Comparison of ENCODE assay signal across 21 cellular contexts in genomic region chr2:222840060-222840802, GRCh38.
"Had no signal": no experiment of that assay in that cellular context is flagged by ENCODE, and none has a peak within 500 bp of the region (broad histone marks: within the 10 kb centered on the region; RNA-seq: fewer than 3 reads in every experiment).

No MANE protein-coding gene starts in this region.

- H3K36me3 ChIP-seq: colonic mucosa, esophagus muscularis mucosa, gastroesophageal sphincter, upper lobe of right lung had no signal

- H3K27ac ChIP-seq: colonic mucosa, dorsolateral prefrontal cortex, esophagus muscularis mucosa, gastroesophageal sphincter, upper lobe of right lung had no signal

- ATAC-seq: activated CD8-positive, alpha-beta memory T cell treated with anti-CD3 and anti-CD28 coated beads, Interleukin-2, amount 10 ng/mL, durations not matched to agents 7 days and 5 days; effector memory CD8-positive, alpha-beta T cell; gastroesophageal sphincter; left cardiac atrium; natural killer cell; upper lobe of right lung had no signal

- H3K4me1 ChIP-seq: gastroesophageal sphincter had no signal

- H3K4me1 Mint-ChIP-seq: activated B cell treated with CpG ODN at 0.5 μM for 24 hours, natural killer cell had no signal

- H3K9me3 Mint-ChIP-seq: activated B cell treated with CpG ODN at 0.5 μM for 24 hours; activated CD4-positive, alpha-beta memory T cell treated with anti-CD3 and anti-CD28 coated beads for 36 hours; activated naive CD4-positive, alpha-beta T cell treated with anti-CD3 and anti-CD28 coated beads, Interleukin-2, amount 50 U/mL, for 24 hours; effector memory CD8-positive, alpha-beta T cell; natural killer cell; T-helper 1 cell treated with Interleukin-12 subunit alpha and Interleukin-12 subunit beta and Interleukin-4 antibody, amounts not matched to agents 30 μg/mL and 1 μg/mL, for 36 hours had no signal

- DNase-seq: activated B cell treated with CpG ODN at 0.5 μM for 24 hours; activated CD4-positive, alpha-beta memory T cell treated with anti-CD3 and anti-CD28 coated beads for 36 hours; activated CD4-positive, alpha-beta T cell treated with anti-CD3 and anti-CD28 coated beads for 4 hours; activated CD8-positive, alpha-beta memory T cell treated with anti-CD3 and anti-CD28 coated beads, Interleukin-2, amount 10 ng/mL, durations not matched to agents 7 days and 5 days; activated gamma-delta T cell treated with Interleukin-2 at 50 U/mL for 16 hours; activated T-cell treated with anti-CD3 and anti-CD28 coated beads for 4 hours; colonic mucosa; dorsolateral prefrontal cortex; effector memory CD8-positive, alpha-beta T cell; hypothalamus; left cardiac atrium; midbrain; natural killer cell; stimulated activated CD4-positive, alpha-beta T cell treated with anti-CD3 and anti-CD28 coated beads, Interleukin-2, amount 100 ng/mL, for 48 hours; stimulated activated naive CD4-positive, alpha-beta T cell; T1000; upper lobe of right lung had no signal

- H3K36me3 Mint-ChIP-seq: activated CD4-positive, alpha-beta memory T cell treated with anti-CD3 and anti-CD28 coated beads for 36 hours; activated CD8-positive, alpha-beta memory T cell treated with anti-CD3 and anti-CD28 coated beads, Interleukin-2, amount 10 ng/mL, durations not matched to agents 7 days and 5 days; activated naive CD4-positive, alpha-beta T cell treated with anti-CD3 and anti-CD28 coated beads, Interleukin-2, amount 50 U/mL, for 24 hours; natural killer cell had no signal

- H3K4me3 ChIP-seq: colonic mucosa, dorsolateral prefrontal cortex, esophagus muscularis mucosa, gastroesophageal sphincter, upper lobe of right lung had no signal

- H3K4me3 Mint-ChIP-seq: activated B cell treated with CpG ODN at 0.5 μM for 24 hours; activated CD4-positive, alpha-beta memory T cell treated with anti-CD3 and anti-CD28 coated beads for 36 hours; activated CD8-positive, alpha-beta memory T cell treated with anti-CD3 and anti-CD28 coated beads, Interleukin-2, amount 10 ng/mL, durations not matched to agents 7 days and 5 days; activated naive CD4-positive, alpha-beta T cell treated with anti-CD3 and anti-CD28 coated beads, Interleukin-2, amount 50 U/mL, for 24 hours; effector memory CD8-positive, alpha-beta T cell; natural killer cell; T-helper 1 cell treated with Interleukin-12 subunit alpha and Interleukin-12 subunit beta and Interleukin-4 antibody, amounts not matched to agents 30 μg/mL and 1 μg/mL, for 36 hours had no signal

- H3K27me3 ChIP-seq: colonic mucosa, dorsolateral prefrontal cortex, esophagus muscularis mucosa, gastroesophageal sphincter, upper lobe of right lung had no signal

- H3K27ac Mint-ChIP-seq: activated B cell treated with CpG ODN at 0.5 μM for 24 hours; activated CD4-positive, alpha-beta memory T cell treated with anti-CD3 and anti-CD28 coated beads for 36 hours; activated CD8-positive, alpha-beta memory T cell treated with anti-CD3 and anti-CD28 coated beads, Interleukin-2, amount 10 ng/mL, durations not matched to agents 7 days and 5 days; activated naive CD4-positive, alpha-beta T cell treated with anti-CD3 and anti-CD28 coated beads, Interleukin-2, amount 50 U/mL, for 24 hours; natural killer cell; T-helper 1 cell treated with Interleukin-12 subunit alpha and Interleukin-12 subunit beta and Interleukin-4 antibody, amounts not matched to agents 30 μg/mL and 1 μg/mL, for 36 hours had no signal

- H3K9me3 ChIP-seq: colonic mucosa, esophagus muscularis mucosa, gastroesophageal sphincter, upper lobe of right lung had no signal
